Comparison of ENCODE assay signal across 22 cellular contexts in genomic region chr6:122116105-122116504, GRCh38.
DNase-seq lines count a peak whose midpoint lies in the region; ATAC-seq and TF ChIP-seq lines count a peak whose summit lies in the region.
"Had no signal": no experiment of that assay in that cellular context is flagged by ENCODE, and none has a peak within 500 bp of the region (broad histone marks: within the 10 kb centered on the region; RNA-seq: fewer than 3 reads in every experiment).

No MANE protein-coding gene starts in this region.

- DNase-seq in AG09319 (ENCODE audit: extremely low read depth, low read depth) (peak; percentile 8), NCI-H226 (peak; percentile 16), fibroblast of gingiva (ENCODE audit: low read depth) (peak; percentile 38), omental fat pad (ENCODE audit: low spot score) (no peak), kidney glomerular epithelial cell (lab: John Stamatoyannopoulos, UW) (no peak), WTC11 (ENCODE audit: low spot score) (no peak)
- DNase-seq: Calu3; DMS79 treated with DMSO at 0.1 percent for 48 hours; GM23248; H7; Karpas-422; NCI-H1092 treated with DMSO at 0.1 percent for 48 hours; NCI-H1436; NCI-H187; NCI-H2081 treated with DMSO at 0.1 percent for 48 hours; NCI-H2171 treated with DMSO at 0.1 percent for 48 hours; NCI-H524; NCI-H748 treated with DMSO at 0.1 percent for 48 hours; NK-92 treated with Interleukin-12 subunit alpha and Interleukin-12 subunit beta, amount 100 ng/mL, for 24 hours; PC-3 had no signal

- CTCF ChIA-PET in WTC11 (lab: Charles Lee): no interaction called here

- TF ChIP-seq CTCF in AG09319 (IDR thresholded peaks at IDR 0.05; ENCODE audit: low read depth, low read length) (no peak), omental fat pad (IDR thresholded peaks at IDR 0.05) (no peak), WTC11 (IDR thresholded peaks at IDR 0.05) (no peak)

- no peaks in the 10 kb centered on the region for H3K9me3 Mint-ChIP-seq in WTC11

- ATAC-seq in omental fat pad (ENCODE audit: low FRiP score) (peak; percentile 88), GM19467 (IDR thresholded peaks at IDR 0.05; ENCODE audit: unreplicated experiment) (no peak), WTC11 (no peak)
- ATAC-seq: HepG2, PC-3 had no signal

- no peak overlapping the region for H3K4me3 Mint-ChIP-seq in WTC11

- H3K4me1 Mint-ChIP-seq in WTC11: no peaks in the 10 kb centered on the region

- no peaks in the 10 kb centered on the region for H3K36me3 Mint-ChIP-seq in WTC11

- no peaks in the 10 kb centered on the region for H3K27me3 Mint-ChIP-seq in WTC11 (ENCODE audit: low read depth)

- no peak overlapping the region for H3K27ac Mint-ChIP-seq in WTC11

- POLR2A ChIA-PET in WTC11 (lab: Charles Lee): no interaction called here

TF ChIP-seq in WTC11, 78 proteins besides CTCF, POLR2A, EP300 and RAD21:
- TF ChIP-seq, protein P1, sequence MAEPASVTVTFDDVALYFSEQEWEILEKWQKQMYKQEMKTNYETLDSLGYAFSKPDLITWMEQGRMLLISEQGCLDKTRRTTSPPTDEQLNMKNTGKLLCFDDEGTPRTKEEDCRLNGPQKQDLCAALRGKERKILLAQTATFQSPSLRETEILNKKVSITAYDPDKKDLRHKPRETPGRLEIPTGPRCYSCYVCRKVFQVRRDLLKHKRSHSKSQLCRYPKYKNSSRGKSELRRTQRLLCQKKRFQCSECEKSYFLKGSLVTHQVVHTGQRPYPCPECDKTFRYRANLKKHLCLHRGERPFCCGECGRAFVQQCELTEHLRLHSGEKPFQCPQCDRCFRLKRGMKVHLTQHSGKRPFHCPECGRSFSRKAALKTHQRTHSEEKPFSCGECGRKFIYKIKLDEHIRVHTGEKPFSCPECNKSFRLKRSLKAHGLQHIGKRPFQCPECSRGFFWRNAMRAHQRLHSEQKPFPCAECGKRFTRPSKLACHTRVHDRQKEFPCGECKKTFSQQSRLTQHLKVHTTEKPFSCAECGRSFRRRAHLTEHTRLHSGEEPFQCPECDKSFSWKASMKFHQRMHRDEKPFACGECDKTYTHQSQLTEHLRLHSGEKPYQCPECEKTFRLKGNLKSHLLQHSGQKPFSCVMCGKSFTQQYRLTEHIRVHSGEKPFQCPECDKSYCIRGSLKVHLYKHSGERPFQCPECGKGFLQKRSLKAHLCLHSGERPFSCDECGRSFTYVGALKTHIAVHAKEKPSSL (CRISPR knock-in tag; conservative IDR thresholded peaks at IDR 0.05): no peak
- TF ChIP-seq, protein P2, sequence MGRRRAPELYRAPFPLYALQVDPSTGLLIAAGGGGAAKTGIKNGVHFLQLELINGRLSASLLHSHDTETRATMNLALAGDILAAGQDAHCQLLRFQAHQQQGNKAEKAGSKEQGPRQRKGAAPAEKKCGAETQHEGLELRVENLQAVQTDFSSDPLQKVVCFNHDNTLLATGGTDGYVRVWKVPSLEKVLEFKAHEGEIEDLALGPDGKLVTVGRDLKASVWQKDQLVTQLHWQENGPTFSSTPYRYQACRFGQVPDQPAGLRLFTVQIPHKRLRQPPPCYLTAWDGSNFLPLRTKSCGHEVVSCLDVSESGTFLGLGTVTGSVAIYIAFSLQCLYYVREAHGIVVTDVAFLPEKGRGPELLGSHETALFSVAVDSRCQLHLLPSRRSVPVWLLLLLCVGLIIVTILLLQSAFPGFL (CRISPR knock-in tag; IDR thresholded peaks at IDR 0.05; ENCODE audit: borderline replicate concordance): no peak
- TF ChIP-seq IRF2 (CRISPR knock-in tag; IDR thresholded peaks at IDR 0.05; ENCODE audit: borderline replicate concordance, low read depth) (no peak), ATF6 (CRISPR knock-in tag; IDR thresholded peaks at IDR 0.05) (no peak), CDX4 (CRISPR knock-in tag; IDR thresholded peaks at IDR 0.05; ENCODE audit: borderline replicate concordance) (no peak)
TF ChIP-seq in WTC11: peak in this region for 0.

Comparison
In these comparisons a context has a peak if more than half of its experiments do, and no peak if none do; other contexts are left out.
1. DNase-seq: peak in AG09319 (single experiment), NCI-H226 (single experiment) and fibroblast of gingiva (single experiment); none in omental fat pad (single experiment), kidney glomerular epithelial cell (single experiment) and WTC11 (single experiment).